ENCODE assay signal across 18 cellular contexts in genomic region chr6:46473866-46474265, GRCh38. TPM values are rescaled to one million over a fixed set of nuclear protein-coding genes. Genes with fewer than 3 reads are reported as not detected.
DNase-seq lines count a peak whose midpoint lies in the region; ATAC-seq and TF ChIP-seq lines count a peak whose summit lies in the region.
"Had no signal": no experiment of that assay in that cellular context is flagged by ENCODE, and none has a peak within 500 bp of the region (broad histone marks: within the 10 kb centered on the region; RNA-seq: fewer than 3 reads in every experiment).

No MANE protein-coding gene starts in this region.

- no peaks in the 10 kb centered on the region for H3K9me3 ChIP-seq in mesenchymal stem cell (ENCODE audit: control insufficient read depth, low read length)
- H3K9me3 ChIP-seq: Caco-2 had no signal

- H4K8ac ChIP-seq in mesenchymal stem cell (ENCODE audit: low read length), result no peak overlapping the region

- H2AFZ ChIP-seq in ACC112 (ENCODE audit: low read length, unreplicated experiment) (no peak overlapping the region), mesenchymal stem cell (ENCODE audit: low read depth, low read length) (no peak overlapping the region)

- H2BK5ac ChIP-seq in mesenchymal stem cell (ENCODE audit: low read depth, low read length, poor library complexity, severe bottlenecking), result no peak overlapping the region

- H3K36me3 Mint-ChIP-seq in HFFc6 (ENCODE audit: low read depth) (no peaks in the 10 kb centered on the region), chondrocyte (ENCODE audit: low read depth) (peaks cover 2% of the 10 kb centered on the region)

- no peak overlapping the region for H2BK15ac ChIP-seq in mesenchymal stem cell (ENCODE audit: low read depth, poor library complexity, severe bottlenecking)

- H3K9ac ChIP-seq in mesenchymal stem cell (ENCODE audit: low read length), result no peak overlapping the region
- H3K9ac ChIP-seq: KMS-11 had no signal

- H3K27ac ChIP-seq in ACC112 (ENCODE audit: low read depth, low read length), result peak overlapping the region; percentile 31; the same call in 1 of the 2 replicates
- H3K27ac ChIP-seq in mesenchymal stem cell (ENCODE audit: low read length, poor library complexity, severe bottlenecking), result peak overlapping the region; percentile 39
- H3K27ac ChIP-seq: KMS-11 had no signal

- H3K9me3 Mint-ChIP-seq in HFFc6, result peaks cover 16% of the 10 kb centered on the region; the same call in 1 of the 2 replicates
- peaks cover 5% of the 10 kb centered on the region for H3K9me3 Mint-ChIP-seq in chondrocyte (ENCODE audit: low read depth)

- no peaks in the 10 kb centered on the region for H3K79me2 ChIP-seq in ACC112 (ENCODE audit: control insufficient read depth, insufficient read depth, low read length, unreplicated experiment)

- no peak overlapping the region for H3K4ac ChIP-seq in mesenchymal stem cell (ENCODE audit: low read depth in 1 of 2, low read length in 2 of 2)

- no peak for ATAC-seq in HG03432 (IDR thresholded peaks at IDR 0.05; ENCODE audit: unreplicated experiment)
- ATAC-seq: GM12878 had no signal

- peaks cover 9% of the 10 kb centered on the region; the same call in 1 of the 2 replicates for H3K4me1 Mint-ChIP-seq in HFFc6 (ENCODE audit: low read depth)
- H3K4me1 Mint-ChIP-seq in chondrocyte (ENCODE audit: low read depth), result peaks cover 19% of the 10 kb centered on the region

- H2AK5ac ChIP-seq in mesenchymal stem cell (ENCODE audit: low read length, severe bottlenecking), result no peak overlapping the region

- H2BK12ac ChIP-seq in mesenchymal stem cell (ENCODE audit: low read length in 2 of 2), result no peak overlapping the region

- H3K18ac ChIP-seq in mesenchymal stem cell (ENCODE audit: low read depth in 1 of 2, low read length in 2 of 2), result no peak overlapping the region

- H2BK120ac ChIP-seq in mesenchymal stem cell (ENCODE audit: low read depth, low read length), result no peak overlapping the region

- H4K91ac ChIP-seq in mesenchymal stem cell (ENCODE audit: low read length), result no peak overlapping the region

- H3K27me3 ChIP-seq in ACC112 (ENCODE audit: insufficient read depth, low read length) (no peaks in the 10 kb centered on the region), mesenchymal stem cell (ENCODE audit: control insufficient read depth in 1 of 2, insufficient read depth in 1 of 2, low read length in 2 of 2) (no peaks in the 10 kb centered on the region)

- TF ChIP-seq CTCF in HFFc6 (IDR thresholded peaks at IDR 0.05), result no peak
- TF ChIP-seq CTCF in chondrocyte (IDR thresholded peaks at IDR 0.05), result no peak

- peak; percentile 17 for DNase-seq in HFFc6
- DNase-seq in chondrocyte (ENCODE audit: low spot score), result no peak
- no peak for DNase-seq in mesenchymal stem cell
- no peak for DNase-seq in NCI-H2081 (lab: John Stamatoyannopoulos, UW)
- no peak for DNase-seq in activated CD4-positive, alpha-beta T cell treated with anti-CD3 and anti-CD28 coated beads for 48 hours
- no peak for DNase-seq in UCSD-AML1 (lab: John Stamatoyannopoulos, UW; ENCODE audit: unreplicated experiment)
- DNase-seq: 8988T, Caco-2, MM.1S, NCI-H1105 treated with DMSO at 0.1 percent for 48 hours, NCI-H187, NCI-H2171, NCI-H524, SHP77 had no signal

- H3K4me3 Mint-ChIP-seq in HFFc6, result no peak overlapping the region; the same call in 1 of the 2 replicates
- no peak overlapping the region for H3K4me3 Mint-ChIP-seq in chondrocyte (ENCODE audit: unreplicated experiment)

- no peak overlapping the region for H3K23ac ChIP-seq in mesenchymal stem cell (ENCODE audit: low read length in 2 of 2)

- no peaks in the 10 kb centered on the region for H3K79me1 ChIP-seq in mesenchymal stem cell (replicated peaks; ENCODE audit: low read length, poor library complexity, severe bottlenecking)

- no peak overlapping the region for H3K14ac ChIP-seq in mesenchymal stem cell (ENCODE audit: low read length in 2 of 2)

- H3K36me3 ChIP-seq in ACC112 (ENCODE audit: insufficient read depth, low read length), result no peaks in the 10 kb centered on the region
- no peaks in the 10 kb centered on the region for H3K36me3 ChIP-seq in mesenchymal stem cell (ENCODE audit: control insufficient read depth in 1 of 2, insufficient read depth in 2 of 2, low read depth in 1 of 2, low read length in 2 of 2)

- H3K27me3 Mint-ChIP-seq in HFFc6 (ENCODE audit: insufficient read depth) (no peaks in the 10 kb centered on the region), chondrocyte (ENCODE audit: low read depth) (no peaks in the 10 kb centered on the region)

- H3K4me1 ChIP-seq in ACC112 (ENCODE audit: control insufficient read depth, insufficient read depth, low read length, unreplicated experiment), result peaks cover 41% of the 10 kb centered on the region
- H3K4me1 ChIP-seq in mesenchymal stem cell (ENCODE audit: control insufficient read depth, insufficient read depth, low read depth, low read length), result peaks cover 3% of the 10 kb centered on the region
- H3K4me1 ChIP-seq: Caco-2 had no signal

- H3K4me2 ChIP-seq in mesenchymal stem cell (ENCODE audit: low read length, poor library complexity, severe bottlenecking), result no peak overlapping the region
- H3K4me2 ChIP-seq: KMS-11 had no signal

- H3K27ac Mint-ChIP-seq in HFFc6, result peak overlapping the region; percentile 45; the same call in 1 of the 2 replicates
- peak overlapping the region; percentile 91 for H3K27ac Mint-ChIP-seq in chondrocyte (ENCODE audit: unreplicated experiment)

- H3K4me3 ChIP-seq in ACC112 (ENCODE audit: low read depth, low read length) (no peak overlapping the region), mesenchymal stem cell (ENCODE audit: insufficient read depth in 1 of 2, low read depth in 1 of 2, low read length in 2 of 2) (no peak overlapping the region)
- H3K4me3 ChIP-seq: GM12878 had no signal

RNA-seq across cellular contexts. Expression of gene RCAN2, which starts 17.4 kb away (rescaled TPM):
- total RNA-seq in HFFc6 (2021; fragmentation: NEBNext Ultra II Directional; extraction: Animal tissue kit (Norgen Biotek cat#: 25700)), result under 1 TPM in 4 of 6 experiments, not detected in 2; 0.06 to 1.00 (median 0.31) TPM
- 3.7 to 23.9 TPM (median 23.8 TPM) in 3 replicates for total RNA-seq in chondrocyte
- polyA plus RNA-seq in mesenchymal stem cell (2013, experiment 1 of 2), result 3.1 TPM
- 2.9 TPM for polyA plus RNA-seq in mesenchymal stem cell (2013, experiment 2 of 2)
- total RNA-seq: Caco-2, GM12878 had no signal
